In genomic region chr3:181176610-181177009, GRCh38 we compare ENCODE assay signal across 9 cellular contexts.
A peak's percentile ranks its signal among the peaks of the same experiment; 100 is the strongest.
DNase-seq lines count a peak whose midpoint lies in the region; ATAC-seq and TF ChIP-seq lines count a peak whose summit lies in the region.
"Had no signal": no experiment of that assay in that cellular context is flagged by ENCODE, and none has a peak within 500 bp of the region (broad histone marks: within the 10 kb centered on the region; RNA-seq: fewer than 3 reads in every experiment).

No MANE protein-coding gene starts in this region.

- no peaks in the 10 kb centered on the region for H3K36me3 Mint-ChIP-seq in activated T-cell treated with anti-CD3 and anti-CD28 coated beads, Interleukin-2, amount 50 U/mL, for 24 hours (ENCODE audit: low read depth)

- no peaks in the 10 kb centered on the region for H3K27me3 Mint-ChIP-seq in activated T-cell treated with anti-CD3 and anti-CD28 coated beads, Interleukin-2, amount 50 U/mL, for 24 hours

- H3K36me3 ChIP-seq in cardiac muscle cell = no peaks in the 10 kb centered on the region
- H3K36me3 ChIP-seq: SJSA1 had no signal

- H3K4me1 ChIP-seq in cardiac muscle cell (ENCODE audit: low read depth) = no peaks in the 10 kb centered on the region
- H3K4me1 ChIP-seq: SJSA1 had no signal

- no peaks in the 10 kb centered on the region for H3K4me1 Mint-ChIP-seq in activated T-cell treated with anti-CD3 and anti-CD28 coated beads, Interleukin-2, amount 50 U/mL, for 24 hours (ENCODE audit: low read depth)

- peak; percentile 36 for DNase-seq in Daoy (ENCODE audit: low read depth)
- peak; percentile 28 for DNase-seq in NCI-H446 treated with DMSO at 0.1 percent for 48 hours (lab: John Stamatoyannopoulos, UW)
- peak; percentile 36 for DNase-seq in activated T-cell treated with anti-CD3 and anti-CD28 coated beads, Interleukin-2, amount 50 U/mL, for 24 hours
- peak; percentile 62 to 75 for DNase-seq in cardiac muscle cell (ENCODE audit: low read depth in 1 of 2, low spot score in 1 of 2)
- DNase-seq in putamen (ENCODE audit: low spot score) = peak; percentile 76

- ATAC-seq in HG02938 (IDR thresholded peaks at IDR 0.05; ENCODE audit: unreplicated experiment) (peak; percentile 58), GM18519 (IDR thresholded peaks at IDR 0.05; ENCODE audit: low FRiP score, unreplicated experiment) (no peak), HG02763 (IDR thresholded peaks at IDR 0.05; ENCODE audit: unreplicated experiment) (no peak)

- no peaks in the 10 kb centered on the region for H3K27me3 ChIP-seq in cardiac muscle cell
- H3K27me3 ChIP-seq: SJSA1 had no signal

- peak; percentile 50 for TF ChIP-seq CTCF in cardiac muscle cell (IDR thresholded peaks at IDR 0.05; ENCODE audit: low read depth, low read length)

- no peak overlapping the region for H3K27ac ChIP-seq in cardiac muscle cell
- H3K27ac ChIP-seq: SJSA1 had no signal

- H3K9me3 ChIP-seq in cardiac muscle cell (ENCODE audit: low read depth) = no peaks in the 10 kb centered on the region
- H3K9me3 ChIP-seq: SJSA1 had no signal

- H3K9me3 Mint-ChIP-seq in activated T-cell treated with anti-CD3 and anti-CD28 coated beads, Interleukin-2, amount 50 U/mL, for 24 hours = no peaks in the 10 kb centered on the region

- H3K27ac Mint-ChIP-seq in activated T-cell treated with anti-CD3 and anti-CD28 coated beads, Interleukin-2, amount 50 U/mL, for 24 hours = no peak overlapping the region

- H3K4me3 Mint-ChIP-seq in activated T-cell treated with anti-CD3 and anti-CD28 coated beads, Interleukin-2, amount 50 U/mL, for 24 hours = no peak overlapping the region

- H3K4me3 ChIP-seq in cardiac muscle cell = no peak overlapping the region
- H3K4me3 ChIP-seq: SJSA1 had no signal
